14 cellular contexts compared by ENCODE assay signal in genomic region chr2:120901213-120901612, GRCh38.
"Had no signal": no experiment of that assay in that cellular context is flagged by ENCODE, and none has a peak within 500 bp of the region (broad histone marks: within the 10 kb centered on the region; RNA-seq: fewer than 3 reads in every experiment).

No MANE protein-coding gene starts in this region.

- H3K4me1 ChIP-seq: parathyroid adenoma had no signal

- H3K36me3 ChIP-seq: tibial artery had no signal

- DNase-seq: activated CD4-positive, alpha-beta memory T cell treated with anti-CD3 and anti-CD28 coated beads, Interleukin-2, amount 10 ng/mL, durations not matched to agents 7 days and 5 days; activated CD4-positive, alpha-beta T cell treated with anti-CD3 and anti-CD28 coated beads for 4 hours; activated naive CD4-positive, alpha-beta T cell treated with anti-CD3 and anti-CD28 coated beads, Interleukin-2, amount 50 U/mL, for 16 hours; activated T-cell treated with anti-CD3 and anti-CD28 coated beads, Interleukin-2, amount 50 U/mL, for 24 hours; cerebellar nuclear complex; dermis blood vessel endothelial cell; erythroblast; hypothalamus; kidney; left ventricle myocardium superior; mesendoderm; stimulated activated CD4-positive, alpha-beta T cell treated with anti-CD3 and anti-CD28 coated beads, Interleukin-2, amount 100 ng/mL, for 48 hours; tibial artery had no signal

- H3K27ac ChIP-seq: parathyroid adenoma had no signal

- H3K4me3 ChIP-seq: tibial artery had no signal

- H3K27me3 ChIP-seq: tibial artery had no signal

- H3K9me3 ChIP-seq: tibial artery had no signal
